Comparison of ENCODE assay signal across 14 cellular contexts in genomic region chr3:71061037-71061436, GRCh38.
DNase-seq lines count a peak whose midpoint lies in the region; ATAC-seq and TF ChIP-seq lines count a peak whose summit lies in the region.
"Had no signal": no experiment of that assay in that cellular context is flagged by ENCODE, and none has a peak within 500 bp of the region (broad histone marks: within the 10 kb centered on the region; RNA-seq: fewer than 3 reads in every experiment).

No MANE protein-coding gene starts in this region.

- H3K4me1 ChIP-seq in right atrium auricular region: peaks cover 0 to 70% of the 10 kb centered on the region in 2 donors
- peaks cover 55% of the 10 kb centered on the region in 2 donors for H3K4me1 ChIP-seq in naive thymus-derived CD4-positive, alpha-beta T cell (ENCODE audit: control insufficient read depth in 2 of 2, insufficient read depth in 2 of 2, low read length in 2 of 2)

- H3K4me3 ChIP-seq in right atrium auricular region: peak overlapping the region in 1 of 2 donors; percentile 8
- peak overlapping the region; percentile 74 for H3K4me3 ChIP-seq in naive thymus-derived CD4-positive, alpha-beta T cell (ENCODE audit: low read length)
- H3K4me3 ChIP-seq in foreskin fibroblast (ENCODE audit: low read depth in 1 of 2, low read length in 2 of 2): no peak overlapping the region
- H3K4me3 ChIP-seq: spleen had no signal

- peaks cover 39 to 70% (median 68%) of the 10 kb centered on the region in 7 donors for H3K4me1 Mint-ChIP-seq in naive thymus-derived CD4-positive, alpha-beta T cell

- no peaks in the 10 kb centered on the region for H3K27me3 ChIP-seq in right atrium auricular region
- H3K27me3 ChIP-seq in naive thymus-derived CD4-positive, alpha-beta T cell (ENCODE audit: control insufficient read depth in 2 of 2, insufficient read depth in 2 of 2, low read length in 2 of 2): no peaks in the 10 kb centered on the region
- H3K27me3 ChIP-seq: spleen had no signal

- intact Hi-C loops in Right ventricle myocardium inferior (cut with DNase I): loop anchor here (5.0 kb wide), 3 partner anchors 34 to 186 kb away; no protein-coding TSS in a partner anchor
- intact Hi-C loops in naive thymus-derived CD4-positive, alpha-beta T cell (cut with micrococcal nuclease): loop anchor here (5.0 to 10.0 kb wide), 6 partner anchors 34 to 1976 kb away; partner anchors contain the start of genes ARL6IP5 (in 1 of the 2) and UBA3 (in 1 of the 2)

- CTCF ChIA-PET in naive thymus-derived CD4-positive, alpha-beta T cell (lab: Charles Lee): interaction anchor here (0.9 to 2.1 kb wide), 4 partner anchors 9 to 55 kb away, joined by 3 to 8 read pairs (median 4); no protein-coding TSS in a partner anchor

- H3K36me3 Mint-ChIP-seq in naive thymus-derived CD4-positive, alpha-beta T cell: peaks cover 0 to 2% (median 0%) of the 10 kb centered on the region in 5 donors
- H3K36me3 Mint-ChIP-seq: naive thymus-derived CD8-positive, alpha-beta T cell had no signal

- peaks cover 0 to 1% (median 0%) of the 10 kb centered on the region in 5 donors for H3K27me3 Mint-ChIP-seq in naive thymus-derived CD4-positive, alpha-beta T cell
- H3K27me3 Mint-ChIP-seq: naive thymus-derived CD8-positive, alpha-beta T cell had no signal

- H3K9me3 ChIP-seq in right atrium auricular region: no peaks in the 10 kb centered on the region
- H3K9me3 ChIP-seq in naive thymus-derived CD4-positive, alpha-beta T cell (ENCODE audit: control insufficient read depth in 2 of 3, low read length in 3 of 3): no peaks in the 10 kb centered on the region
- H3K9me3 ChIP-seq: spleen had no signal

- peak overlapping the region in 2 of 9 donors; percentile 52 to 81 for H3K27ac Mint-ChIP-seq in naive thymus-derived CD4-positive, alpha-beta T cell
- H3K27ac Mint-ChIP-seq: activated T-cell treated with anti-CD3 and anti-CD28 coated beads, Interleukin-2, amount 50 U/mL, for 72 hours had no signal

- H3K4me3 Mint-ChIP-seq in naive thymus-derived CD4-positive, alpha-beta T cell: peak overlapping the region in 3 of 10 donors; percentile 67 to 84 (median 67)
- H3K4me3 Mint-ChIP-seq: activated T-cell treated with anti-CD3 and anti-CD28 coated beads, Interleukin-2, amount 50 U/mL, for 72 hours had no signal

- ATAC-seq in Right ventricle myocardium inferior: no peak
- no peak for ATAC-seq in naive thymus-derived CD4-positive, alpha-beta T cell
- ATAC-seq in HG02588 (IDR thresholded peaks at IDR 0.05; ENCODE audit: unreplicated experiment): no peak
- ATAC-seq: activated T-cell treated with anti-CD3 and anti-CD28 coated beads, Interleukin-2, amount 50 U/mL, for 72 hours; naive thymus-derived CD8-positive, alpha-beta T cell had no signal

- DNase-seq in right atrium auricular region (ENCODE audit: low spot score): no peak
- no peak for DNase-seq in Right ventricle myocardium inferior (ENCODE audit: missing footprints)
- DNase-seq in dermis blood vessel endothelial cell: peak; percentile 41
- DNase-seq in naive thymus-derived CD4-positive, alpha-beta T cell: no peak
- DNase-seq in HuH-7 (ENCODE audit: low spot score): no peak
- DNase-seq in NCI-H1105 (lab: John Stamatoyannopoulos, UW): no peak
- no peak for DNase-seq in foreskin fibroblast
- DNase-seq: activated CD4-positive, CD25-positive, alpha-beta regulatory T cell; activated T-cell treated with anti-CD3 and anti-CD28 coated beads, Interleukin-2, amount 50 U/mL, for 72 hours; NCI-H146; SHP77 treated with DMSO at 0.1 percent for 48 hours; spleen had no signal

- H3K36me3 ChIP-seq in right atrium auricular region: no peaks in the 10 kb centered on the region
- peaks cover 0 to 4% (median 0%) of the 10 kb centered on the region in 3 experiments for H3K36me3 ChIP-seq in naive thymus-derived CD4-positive, alpha-beta T cell (ENCODE audit: control insufficient read depth in 2 of 3, insufficient read depth in 3 of 3, low read length in 3 of 3)
- H3K36me3 ChIP-seq: spleen had no signal

- TF ChIP-seq CTCF in right atrium auricular region (IDR thresholded peaks at IDR 0.05) (no peak), foreskin fibroblast (IDR thresholded peaks at IDR 0.05; ENCODE audit: low read depth, low read length) (no peak)

- H3K27ac ChIP-seq in right atrium auricular region: peak overlapping the region; percentile 50 to 96
- peak overlapping the region; percentile 82 for H3K27ac ChIP-seq in naive thymus-derived CD4-positive, alpha-beta T cell (ENCODE audit: low read depth, low read length)

- POLR2A ChIA-PET in naive thymus-derived CD4-positive, alpha-beta T cell (lab: Charles Lee): interaction anchor here (0.9 to 6.3 kb wide), 10 partner anchors 9 to 521 kb away, joined by 3 to 48 read pairs (median 6); partner anchors contain the start of gene FOXP1

- H3K9me3 Mint-ChIP-seq in naive thymus-derived CD4-positive, alpha-beta T cell: peaks cover 0 to 2% (median 0%) of the 10 kb centered on the region in 11 donors
- H3K9me3 Mint-ChIP-seq: activated T-cell treated with anti-CD3 and anti-CD28 coated beads, Interleukin-2, amount 50 U/mL, for 72 hours; naive thymus-derived CD8-positive, alpha-beta T cell had no signal
